Comparison of ENCODE assay signal across 9 cellular contexts in genomic region chr3:42652251-42652610, GRCh38. TPM values are rescaled to one million over a fixed set of nuclear protein-coding genes. Genes with fewer than 3 reads are reported as not detected.
DNase-seq lines count a peak whose midpoint lies in the region; ATAC-seq and TF ChIP-seq lines count a peak whose summit lies in the region.
"Had no signal": no experiment of that assay in that cellular context is flagged by ENCODE, and none has a peak within 500 bp of the region (broad histone marks: within the 10 kb centered on the region; RNA-seq: fewer than 3 reads in every experiment).

No MANE protein-coding gene starts in this region.

- peaks cover 0 to 72% (median 53%) of the 10 kb centered on the region in 11 experiments; a peak in 17 of 22 replicates for H4K20me1 ChIP-seq in BLaER1 treated with 17β-estradiol and CSF1 and Interleukin-3, amounts not matched to agents 10 nM and 100 nM
- H4K20me1 ChIP-seq in H9 (ENCODE audit: control insufficient read depth, insufficient read depth, insufficient read length): no peaks in the 10 kb centered on the region

- no peaks in the 10 kb centered on the region for H3K79me2 ChIP-seq in H9 (ENCODE audit: insufficient read depth, low read length)

- H3K9me3 Mint-ChIP-seq in H9: no peaks in the 10 kb centered on the region
- H3K9me3 Mint-ChIP-seq: activated naive CD4-positive, alpha-beta T cell treated with anti-CD3 and anti-CD28 coated beads, Interleukin-2, amount 50 U/mL, for 24 hours had no signal

- H3K23me2 ChIP-seq in H9 (ENCODE audit: insufficient read length, low read depth, low read length, poor library complexity, severe bottlenecking): no peaks in the 10 kb centered on the region

- H2BK15ac ChIP-seq in H9 (ENCODE audit: low read depth, low read length): no peak overlapping the region

- peaks cover 54 to 65% (median 61%) of the 10 kb centered on the region in 10 experiments for H3K4me1 ChIP-seq in BLaER1 treated with 17β-estradiol and CSF1 and Interleukin-3, amounts not matched to agents 10 nM and 100 nM
- peaks cover 9% of the 10 kb centered on the region; the same call in 1 of the 2 replicates for H3K4me1 ChIP-seq in H9 (ENCODE audit: insufficient read depth, low read length)
- H3K4me1 ChIP-seq in muscle layer of duodenum (ENCODE audit: control insufficient read depth in 1 of 2, insufficient read depth in 2 of 2, low read length in 2 of 2): peaks cover 26 to 46% of the 10 kb centered on the region in 2 donors

- no CpG with 5 or more reads among the region's 1 CpG for WGBS in H9 (ENCODE audit: extremely low coverage, insufficient read length, low lambda C conversion rate)

- H3K4me2 ChIP-seq in BLaER1 treated with 17β-estradiol and CSF1 and Interleukin-3, amounts not matched to agents 10 nM and 100 nM: peak overlapping the region; percentile 89 to 100 (median 99)
- H3K4me2 ChIP-seq in H9 (ENCODE audit: insufficient read depth, insufficient read length, low read length): peak overlapping the region; percentile 5

- H3K27ac ChIP-seq in BLaER1 treated with 17β-estradiol and CSF1 and Interleukin-3, amounts not matched to agents 10 nM and 100 nM: peak overlapping the region in 10 of 11 experiments; percentile 89 to 96 (median 94); a peak in 20 of 22 replicates
- H3K27ac ChIP-seq in H9 (ENCODE audit: insufficient read length, low read depth, low read length) (no peak overlapping the region), muscle layer of duodenum (ENCODE audit: low read length) (peak overlapping the region; percentile 84)

- ATAC-seq in HG02798 (IDR thresholded peaks at IDR 0.05; ENCODE audit: poor library complexity, unreplicated experiment): no peak

- H3T11ph ChIP-seq in H9 (ENCODE audit: low read length): no peak overlapping the region

- no peak overlapping the region for H4K91ac ChIP-seq in H9 (ENCODE audit: insufficient read length, low read depth, low read length)

- peak overlapping the region in 2 of 3 experiments; percentile 87 to 92; a peak in 4 of 7 replicates for H3K27ac Mint-ChIP-seq in H9
- H3K27ac Mint-ChIP-seq: activated naive CD4-positive, alpha-beta T cell treated with anti-CD3 and anti-CD28 coated beads, Interleukin-2, amount 50 U/mL, for 24 hours had no signal

- no peak overlapping the region; a peak in 1 of 5 replicates for H3K4me3 Mint-ChIP-seq in H9
- H3K4me3 Mint-ChIP-seq: activated naive CD4-positive, alpha-beta T cell treated with anti-CD3 and anti-CD28 coated beads, Interleukin-2, amount 50 U/mL, for 24 hours had no signal

- peak overlapping the region in 9 of 10 experiments; percentile 78 to 99 (median 87); a peak in 16 of 20 replicates for H3K4me3 ChIP-seq in BLaER1 treated with 17β-estradiol and CSF1 and Interleukin-3, amounts not matched to agents 10 nM and 100 nM
- H3K4me3 ChIP-seq in muscle layer of duodenum (ENCODE audit: low read depth in 1 of 2, low read length in 2 of 2): peak overlapping the region; percentile 70 to 77

- H2AFZ ChIP-seq in H9 (ENCODE audit: low read length): no peak overlapping the region

- H2BK20ac ChIP-seq in H9 (ENCODE audit: low read depth, low read length, poor library complexity, severe bottlenecking): no peak overlapping the region

- no peak overlapping the region for H3K56ac ChIP-seq in H9 (ENCODE audit: insufficient read length, low read depth, low read length)

- no peak overlapping the region for H3K18ac ChIP-seq in H9 (ENCODE audit: insufficient read length, low read depth, low read length)

- no peaks in the 10 kb centered on the region for H3K9me3 ChIP-seq in BLaER1 treated with 17β-estradiol and CSF1 and Interleukin-3, amounts not matched to agents 10 nM and 100 nM (replicated peaks in 1 of 11)
- H3K9me3 ChIP-seq in H9 (ENCODE audit: control insufficient read depth, low read depth, low read length) (no peaks in the 10 kb centered on the region), muscle layer of duodenum (ENCODE audit: control insufficient read depth in 1 of 2, low read length in 2 of 2) (no peaks in the 10 kb centered on the region)

- no peak overlapping the region for H3K4ac ChIP-seq in H9 (ENCODE audit: low read depth, low read length)

- no peak for TF ChIP-seq CTCF in H9 (conservative IDR thresholded peaks at IDR 0.05)

- H2AK5ac ChIP-seq in H9 (ENCODE audit: insufficient read length, low read length): no peak overlapping the region

- H3K23ac ChIP-seq in H9 (ENCODE audit: insufficient read length, low read depth, low read length): no peak overlapping the region

- peaks cover 3 to 24% (median 19%) of the 10 kb centered on the region in 3 experiments; a peak in 6 of 7 replicates for H3K36me3 Mint-ChIP-seq in H9 (ENCODE audit: insufficient read depth in 1 of 3, low read depth in 3 of 3)

- H2BK5ac ChIP-seq in H9 (ENCODE audit: insufficient read length, low read length): no peak overlapping the region

- H2BK12ac ChIP-seq in H9 (ENCODE audit: insufficient read length, low read depth, low read length): no peak overlapping the region

- peaks cover 39 to 54% of the 10 kb centered on the region in 2 experiments for H3K4me1 Mint-ChIP-seq in H9

- peaks cover 27 to 46% (median 39%) of the 10 kb centered on the region in 11 experiments for H3K36me3 ChIP-seq in BLaER1 treated with 17β-estradiol and CSF1 and Interleukin-3, amounts not matched to agents 10 nM and 100 nM
- peaks cover 11 to 12% of the 10 kb centered on the region in 2 donors for H3K36me3 ChIP-seq in muscle layer of duodenum (ENCODE audit: control insufficient read depth in 1 of 2, insufficient read depth in 2 of 2, low read length in 2 of 2)

- no peak overlapping the region for H2BK120ac ChIP-seq in H9 (ENCODE audit: low read depth, low read length, poor library complexity, severe bottlenecking)

- no peaks in the 10 kb centered on the region for H3K27me3 Mint-ChIP-seq in H9 (ENCODE audit: low read depth)
- H3K27me3 Mint-ChIP-seq: activated naive CD4-positive, alpha-beta T cell treated with anti-CD3 and anti-CD28 coated beads, Interleukin-2, amount 50 U/mL, for 24 hours had no signal

- H3K27me3 ChIP-seq in BLaER1 treated with 17β-estradiol and CSF1 and Interleukin-3, amounts not matched to agents 10 nM and 100 nM: no peaks in the 10 kb centered on the region
- H3K27me3 ChIP-seq in H9 (ENCODE audit: insufficient read depth, low read length) (no peaks in the 10 kb centered on the region), muscle layer of duodenum (ENCODE audit: low read depth, low read length) (no peaks in the 10 kb centered on the region)

- no peaks in the 10 kb centered on the region for H3K79me1 ChIP-seq in H9 (ENCODE audit: insufficient read depth, low read depth, low read length, poor library complexity, severe bottlenecking)

- no peak overlapping the region for H4K5ac ChIP-seq in H9 (ENCODE audit: insufficient read length, low read depth, low read length)

- peak overlapping the region; percentile 38 to 98 (median 94); a peak in 20 of 22 replicates for H3K9ac ChIP-seq in BLaER1 treated with 17β-estradiol and CSF1 and Interleukin-3, amounts not matched to agents 10 nM and 100 nM
- no peak overlapping the region for H3K9ac ChIP-seq in H9 (ENCODE audit: extremely low read depth, insufficient read length, low read length)

- DNase-seq in H9 (peak; percentile 25), amniotic epithelial cell (ENCODE audit: low read depth) (peak; percentile 25), EL (no peak)
- DNase-seq in NK-92 treated with Interleukin-12 subunit alpha and Interleukin-12 subunit beta, amount 100 ng/mL, for 24 hours (lab: John Stamatoyannopoulos, UW): no peak
- no peak for DNase-seq in activated effector memory CD4-positive, alpha-beta T cell treated with Interleukin-2 at 50 U/mL for 16 hours

- no peak overlapping the region for H3K14ac ChIP-seq in H9 (ENCODE audit: insufficient read depth, low read length)

- H4K8ac ChIP-seq in H9 (replicated peaks; ENCODE audit: insufficient read length, low read depth, low read length): no peak overlapping the region

RNA-seq across cellular contexts. Expression of gene ZBTB47, which starts 1.3 kb away (rescaled TPM):
- 3.6 and 4.2 TPM in 2 replicates for total RNA-seq in H9 (2021)

RNA-seq across cellular contexts. Expression of gene KLHL40, which starts 33.1 kb away (rescaled TPM):
- total RNA-seq in H9 (2021): not detected in 2 replicates

RNA-seq across cellular contexts. Expression of gene HHATL, which starts 50.4 kb away (rescaled TPM):
- 0.46 TPM in 1 of 2 replicates, not detected in the other for total RNA-seq in H9 (2021)

RNA-seq across cellular contexts. Expression of gene NKTR, which starts 51.7 kb away (rescaled TPM):
- total RNA-seq in H9 (2021): 66.4 and 79.8 TPM in 2 replicates

Comparison
In these comparisons a context has a peak if more than half of its experiments do, and no peak if none do; other contexts are left out.
1. DNase-seq: peak in H9 (single experiment) and amniotic epithelial cell (single experiment); none in EL (single experiment), NK-92 treated with Interleukin-12 subunit alpha and Interleukin-12 subunit beta, amount 100 ng/mL, for 24 hours (single experiment) and activated effector memory CD4-positive, alpha-beta T cell treated with Interleukin-2 at 50 U/mL for 16 hours (single experiment).